ENCODE assay signal across 1 cellular context in the genomic region with DNA sequence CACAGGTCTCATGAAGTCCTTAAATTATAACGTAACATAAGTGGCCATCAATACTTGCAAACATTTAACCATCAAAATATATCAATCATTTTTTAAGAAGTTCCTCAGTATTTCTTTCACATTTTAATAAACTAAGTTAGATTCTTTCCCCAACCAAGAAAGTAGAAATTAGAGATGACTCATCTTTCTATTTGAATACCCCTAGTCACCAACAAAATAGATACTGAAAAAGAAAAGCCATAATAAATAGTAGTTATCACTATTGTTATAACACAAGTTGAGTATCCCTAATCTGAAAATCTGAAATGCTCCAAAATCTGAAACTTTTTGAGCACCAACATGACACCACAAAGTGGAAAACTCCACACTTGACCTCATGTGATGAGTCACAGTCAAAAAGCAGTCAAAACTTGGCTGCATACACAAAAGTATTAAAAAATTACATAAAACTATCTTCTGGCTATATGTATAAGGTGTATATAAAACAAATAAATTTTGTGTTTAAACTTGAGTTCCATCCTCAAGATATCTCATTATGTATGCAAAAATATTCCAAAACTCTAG.
TF ChIP-seq lines count a peak whose summit lies in the region.

No MANE protein-coding gene starts in this region.

TF ChIP-seq in K562, 482 proteins besides CTCF, POLR2A, EP300 and RAD21 (continued from another document):
- TF ChIP-seq, protein P1, sequence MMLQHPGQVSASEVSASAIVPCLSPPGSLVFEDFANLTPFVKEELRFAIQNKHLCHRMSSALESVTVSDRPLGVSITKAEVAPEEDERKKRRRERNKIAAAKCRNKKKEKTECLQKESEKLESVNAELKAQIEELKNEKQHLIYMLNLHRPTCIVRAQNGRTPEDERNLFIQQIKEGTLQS (IDR thresholded peaks at IDR 0.05), result peak; percentile 54
- TF ChIP-seq, protein P1 (CRISPR knock-in tag; conservative IDR thresholded peaks at IDR 0.05), result no peak
- TF ChIP-seq ZBTB8A (IDR thresholded peaks at IDR 0.05; ENCODE audit: partially characterized antibody) (no peak), KDM1A (IDR thresholded peaks at IDR 0.05) (0 out of 4 replicates have a peak, but pooled peaks have one; percentile 12 to 33)
- TF ChIP-seq, protein P2, sequence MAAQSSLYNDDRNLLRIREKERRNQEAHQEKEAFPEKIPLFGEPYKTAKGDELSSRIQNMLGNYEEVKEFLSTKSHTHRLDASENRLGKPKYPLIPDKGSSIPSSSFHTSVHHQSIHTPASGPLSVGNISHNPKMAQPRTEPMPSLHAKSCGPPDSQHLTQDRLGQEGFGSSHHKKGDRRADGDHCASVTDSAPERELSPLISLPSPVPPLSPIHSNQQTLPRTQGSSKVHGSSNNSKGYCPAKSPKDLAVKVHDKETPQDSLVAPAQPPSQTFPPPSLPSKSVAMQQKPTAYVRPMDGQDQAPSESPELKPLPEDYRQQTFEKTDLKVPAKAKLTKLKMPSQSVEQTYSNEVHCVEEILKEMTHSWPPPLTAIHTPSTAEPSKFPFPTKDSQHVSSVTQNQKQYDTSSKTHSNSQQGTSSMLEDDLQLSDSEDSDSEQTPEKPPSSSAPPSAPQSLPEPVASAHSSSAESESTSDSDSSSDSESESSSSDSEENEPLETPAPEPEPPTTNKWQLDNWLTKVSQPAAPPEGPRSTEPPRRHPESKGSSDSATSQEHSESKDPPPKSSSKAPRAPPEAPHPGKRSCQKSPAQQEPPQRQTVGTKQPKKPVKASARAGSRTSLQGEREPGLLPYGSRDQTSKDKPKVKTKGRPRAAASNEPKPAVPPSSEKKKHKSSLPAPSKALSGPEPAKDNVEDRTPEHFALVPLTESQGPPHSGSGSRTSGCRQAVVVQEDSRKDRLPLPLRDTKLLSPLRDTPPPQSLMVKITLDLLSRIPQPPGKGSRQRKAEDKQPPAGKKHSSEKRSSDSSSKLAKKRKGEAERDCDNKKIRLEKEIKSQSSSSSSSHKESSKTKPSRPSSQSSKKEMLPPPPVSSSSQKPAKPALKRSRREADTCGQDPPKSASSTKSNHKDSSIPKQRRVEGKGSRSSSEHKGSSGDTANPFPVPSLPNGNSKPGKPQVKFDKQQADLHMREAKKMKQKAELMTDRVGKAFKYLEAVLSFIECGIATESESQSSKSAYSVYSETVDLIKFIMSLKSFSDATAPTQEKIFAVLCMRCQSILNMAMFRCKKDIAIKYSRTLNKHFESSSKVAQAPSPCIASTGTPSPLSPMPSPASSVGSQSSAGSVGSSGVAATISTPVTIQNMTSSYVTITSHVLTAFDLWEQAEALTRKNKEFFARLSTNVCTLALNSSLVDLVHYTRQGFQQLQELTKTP (IDR thresholded peaks at IDR 0.05; ENCODE audit: low read depth in 1 of 2, partially characterized antibody in 2 of 2), result no peak
TF ChIP-seq in K562: peak in this region for 3.
